Comparison of ENCODE assay signal across 11 cellular contexts in the genomic region with DNA sequence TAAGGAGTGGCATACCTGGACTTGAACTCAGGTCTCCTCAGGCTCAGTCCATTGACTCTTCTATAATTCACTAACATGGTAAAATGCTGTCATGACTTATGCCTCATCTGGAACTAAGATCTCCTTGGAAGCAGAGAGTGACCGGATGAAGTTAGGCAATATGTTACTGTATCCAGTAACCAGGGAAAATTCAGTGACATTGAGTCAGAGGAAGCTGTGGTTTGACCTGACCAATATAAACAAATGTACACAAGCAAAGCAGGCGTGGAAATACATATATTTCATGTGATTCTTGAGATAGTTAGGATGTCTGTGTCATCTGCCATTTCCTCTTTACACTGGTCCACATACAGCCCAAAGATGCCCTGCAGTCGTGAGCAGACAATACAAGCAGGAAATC. TPM values are rescaled to one million over a fixed set of nuclear protein-coding genes. Genes with fewer than 3 reads are reported as not detected.
DNase-seq lines count a peak whose midpoint lies in the region; ATAC-seq, FAIRE-seq and TF ChIP-seq lines count a peak whose summit lies in the region.
"Had no signal": no experiment of that assay in that cellular context is flagged by ENCODE, and none has a peak within 500 bp of the region (broad histone marks: within the 10 kb centered on the region; RNA-seq: fewer than 3 reads in every experiment).

No MANE protein-coding gene starts in this region.

- peaks cover 17 to 26% of the 10 kb centered on the region in 2 experiments for H3K4me1 ChIP-seq in SK-N-SH (ENCODE audit: control insufficient read depth in 1 of 2, insufficient read depth in 2 of 2, low read depth in 1 of 2, low read length in 1 of 2)

- H3K4me3 ChIP-seq in SK-N-SH (ENCODE audit: low read depth in 2 of 2, low read length in 1 of 2) (no peak overlapping the region), fibroblast of villous mesenchyme (ENCODE audit: low read depth, low read length) (peak overlapping the region; percentile 24)

- TF ChIP-seq RAD21 in SK-N-SH (IDR thresholded peaks at IDR 0.05; ENCODE audit: low read length) = no peak

- H3K4me2 ChIP-seq in SK-N-SH = peak overlapping the region; percentile 69

- DNase-seq in H54 (ENCODE audit: insufficient read length, low spot score) = peak; percentile 12
- no peak for DNase-seq in SK-N-SH
- peak; percentile 99 for DNase-seq in fibroblast of villous mesenchyme (ENCODE audit: low read depth)
- DNase-seq in smooth muscle cell of the brain vasculature (ENCODE audit: low read depth, low spot score) = peak; percentile 88
- DNase-seq in islet precursor cell = no peak
- DNase-seq: activated CD8-positive, alpha-beta T cell treated with anti-CD3 and anti-CD28 coated beads for 36 hours; effector memory CD4-positive, alpha-beta T cell; right cardiac atrium had no signal

- H3K79me2 ChIP-seq in SK-N-SH (ENCODE audit: insufficient read depth) = peaks cover 58% of the 10 kb centered on the region

- CTCF ChIA-PET in SK-N-SH (lab: Yijun Ruan, JAX) = no interaction called here

- H3K9ac ChIP-seq in SK-N-SH = peak overlapping the region; percentile 67

- no peaks in the 10 kb centered on the region for H4K20me1 ChIP-seq in SK-N-SH (ENCODE audit: insufficient read depth)

- peak overlapping the region; percentile 63 to 99 for H3K27ac ChIP-seq in SK-N-SH (ENCODE audit: low read depth in 2 of 2, low read length in 1 of 2)

- WGBS in SK-N-SH (ENCODE audit: low lambda C conversion rate) = 9% methylated on average over 3 of the region's 3 CpGs

- FAIRE-seq in H54 (lab: Jason Lieb, UNC) = peak; percentile 97

- no peaks in the 10 kb centered on the region for H3K27me3 ChIP-seq in SK-N-SH (ENCODE audit: insufficient read depth)

- TF ChIP-seq EP300 in SK-N-SH (IDR thresholded peaks at IDR 0.05; ENCODE audit: borderline replicate concordance in 1 of 2, low read depth in 1 of 2, low read length in 1 of 2) = peak; percentile 57 to 97; a peak in 3 of 4 replicates

- no peak overlapping the region for H2AFZ ChIP-seq in SK-N-SH (ENCODE audit: low read depth)

- H3K9me3 ChIP-seq in SK-N-SH = no peaks in the 10 kb centered on the region

- H3K9me2 ChIP-seq in SK-N-SH = no peaks in the 10 kb centered on the region

- TF ChIP-seq POLR2A in H54 (IDR thresholded peaks at IDR 0.05; ENCODE audit: low read depth, low read length) = no peak

- H3K36me3 ChIP-seq in SK-N-SH (replicated peaks in 1 of 2; ENCODE audit: control insufficient read depth in 1 of 2, insufficient read depth in 2 of 2, low read length in 1 of 2) = peaks cover 3 to 5% of the 10 kb centered on the region in 2 experiments

- ATAC-seq in HG02973 (IDR thresholded peaks at IDR 0.05; ENCODE audit: unreplicated experiment) (no peak), GM21576 (IDR thresholded peaks at IDR 0.05; ENCODE audit: unreplicated experiment) (no peak), GM18870 (IDR thresholded peaks at IDR 0.05; ENCODE audit: unreplicated experiment) (no peak)
- ATAC-seq: activated CD8-positive, alpha-beta T cell treated with anti-CD3 and anti-CD28 coated beads for 36 hours had no signal

- POLR2A ChIA-PET in SK-N-SH (lab: Yijun Ruan, JAX) = no interaction called here

- no peak for TF ChIP-seq CTCF in SK-N-SH (IDR thresholded peaks at IDR 0.05)
- TF ChIP-seq CTCF in fibroblast of villous mesenchyme (IDR thresholded peaks at IDR 0.05; ENCODE audit: insufficient read depth, low read depth, low read length) = no peak

- peaks cover 39% of the 10 kb centered on the region for H3F3A ChIP-seq in SK-N-SH (replicated peaks; ENCODE audit: insufficient read depth)

TF ChIP-seq in SK-N-SH, 30 proteins besides CTCF, POLR2A, EP300 and RAD21 (continues in another document):
- TF ChIP-seq EZH2phosphoT487 (IDR thresholded peaks at IDR 0.05; ENCODE audit: borderline replicate concordance, low read depth) (no peak), FOXM1 (IDR thresholded peaks at IDR 0.05; ENCODE audit: low read depth) (peak; percentile 77; the same call in 1 of the 2 replicates), POLR2AphosphoS5 (IDR thresholded peaks at IDR 0.05; ENCODE audit: low read depth, low read length) (peak; percentile 73; the same call in 1 of the 2 replicates), TCF12 (IDR thresholded peaks at IDR 0.05) (peak; percentile 95), FOSL2 (IDR thresholded peaks at IDR 0.05; ENCODE audit: borderline replicate concordance, low read depth) (peak; percentile 92), NRF1 (IDR thresholded peaks at IDR 0.05; ENCODE audit: low read depth, low read length) (no peak), YY1 (IDR thresholded peaks at IDR 0.05; ENCODE audit: low read depth) (peak; percentile 35; the same call in 1 of the 2 replicates), JUND (IDR thresholded peaks at IDR 0.05) (peak; percentile 81), ELF1 (IDR thresholded peaks at IDR 0.05) (no peak), RFX5 (IDR thresholded peaks at IDR 0.05; ENCODE audit: low read length) (no peak), TAF1 (IDR thresholded peaks at IDR 0.05; ENCODE audit: borderline replicate concordance, low read depth, low read length) (no peak), RXRA (IDR thresholded peaks at IDR 0.05; ENCODE audit: borderline replicate concordance, low read depth) (peak; percentile 95), MEF2A (IDR thresholded peaks at IDR 0.05; ENCODE audit: borderline replicate concordance, low read depth) (0 out of 2 replicates have a peak, but pooled peaks have one; percentile 7), TEAD4 (IDR thresholded peaks at IDR 0.05; ENCODE audit: borderline replicate concordance, insufficient read depth) (peak; percentile 94), SMC3 (IDR thresholded peaks at IDR 0.05; ENCODE audit: low read depth, low read length) (no peak), GATA2 (CRISPR knock-in tag; IDR thresholded peaks at IDR 0.05) (no peak), MXI1 (IDR thresholded peaks at IDR 0.05; ENCODE audit: low read depth, low read length) (no peak)
- TF ChIP-seq, protein P1, sequence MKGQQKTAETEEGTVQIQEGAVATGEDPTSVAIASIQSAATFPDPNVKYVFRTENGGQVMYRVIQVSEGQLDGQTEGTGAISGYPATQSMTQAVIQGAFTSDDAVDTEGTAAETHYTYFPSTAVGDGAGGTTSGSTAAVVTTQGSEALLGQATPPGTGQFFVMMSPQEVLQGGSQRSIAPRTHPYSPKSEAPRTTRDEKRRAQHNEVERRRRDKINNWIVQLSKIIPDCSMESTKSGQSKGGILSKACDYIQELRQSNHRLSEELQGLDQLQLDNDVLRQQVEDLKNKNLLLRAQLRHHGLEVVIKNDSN (IDR thresholded peaks at IDR 0.05; ENCODE audit: borderline replicate concordance, low read depth) = no peak
- TF ChIP-seq, protein P2, sequence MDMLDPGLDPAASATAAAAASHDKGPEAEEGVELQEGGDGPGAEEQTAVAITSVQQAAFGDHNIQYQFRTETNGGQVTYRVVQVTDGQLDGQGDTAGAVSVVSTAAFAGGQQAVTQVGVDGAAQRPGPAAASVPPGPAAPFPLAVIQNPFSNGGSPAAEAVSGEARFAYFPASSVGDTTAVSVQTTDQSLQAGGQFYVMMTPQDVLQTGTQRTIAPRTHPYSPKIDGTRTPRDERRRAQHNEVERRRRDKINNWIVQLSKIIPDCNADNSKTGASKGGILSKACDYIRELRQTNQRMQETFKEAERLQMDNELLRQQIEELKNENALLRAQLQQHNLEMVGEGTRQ (IDR thresholded peaks at IDR 0.05; ENCODE audit: borderline replicate concordance, low read depth, low read length) = no peak
- TF ChIP-seq, protein P3, sequence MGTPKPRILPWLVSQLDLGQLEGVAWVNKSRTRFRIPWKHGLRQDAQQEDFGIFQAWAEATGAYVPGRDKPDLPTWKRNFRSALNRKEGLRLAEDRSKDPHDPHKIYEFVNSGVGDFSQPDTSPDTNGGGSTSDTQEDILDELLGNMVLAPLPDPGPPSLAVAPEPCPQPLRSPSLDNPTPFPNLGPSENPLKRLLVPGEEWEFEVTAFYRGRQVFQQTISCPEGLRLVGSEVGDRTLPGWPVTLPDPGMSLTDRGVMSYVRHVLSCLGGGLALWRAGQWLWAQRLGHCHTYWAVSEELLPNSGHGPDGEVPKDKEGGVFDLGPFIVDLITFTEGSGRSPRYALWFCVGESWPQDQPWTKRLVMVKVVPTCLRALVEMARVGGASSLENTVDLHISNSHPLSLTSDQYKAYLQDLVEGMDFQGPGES (IDR thresholded peaks at IDR 0.05; ENCODE audit: low read depth, low read length) = no peak
- TF ChIP-seq, protein P4, sequence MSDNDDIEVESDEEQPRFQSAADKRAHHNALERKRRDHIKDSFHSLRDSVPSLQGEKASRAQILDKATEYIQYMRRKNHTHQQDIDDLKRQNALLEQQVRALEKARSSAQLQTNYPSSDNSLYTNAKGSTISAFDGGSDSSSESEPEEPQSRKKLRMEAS (IDR thresholded peaks at IDR 0.05; ENCODE audit: low read depth) = peak; percentile 72
- TF ChIP-seq, protein P5, sequence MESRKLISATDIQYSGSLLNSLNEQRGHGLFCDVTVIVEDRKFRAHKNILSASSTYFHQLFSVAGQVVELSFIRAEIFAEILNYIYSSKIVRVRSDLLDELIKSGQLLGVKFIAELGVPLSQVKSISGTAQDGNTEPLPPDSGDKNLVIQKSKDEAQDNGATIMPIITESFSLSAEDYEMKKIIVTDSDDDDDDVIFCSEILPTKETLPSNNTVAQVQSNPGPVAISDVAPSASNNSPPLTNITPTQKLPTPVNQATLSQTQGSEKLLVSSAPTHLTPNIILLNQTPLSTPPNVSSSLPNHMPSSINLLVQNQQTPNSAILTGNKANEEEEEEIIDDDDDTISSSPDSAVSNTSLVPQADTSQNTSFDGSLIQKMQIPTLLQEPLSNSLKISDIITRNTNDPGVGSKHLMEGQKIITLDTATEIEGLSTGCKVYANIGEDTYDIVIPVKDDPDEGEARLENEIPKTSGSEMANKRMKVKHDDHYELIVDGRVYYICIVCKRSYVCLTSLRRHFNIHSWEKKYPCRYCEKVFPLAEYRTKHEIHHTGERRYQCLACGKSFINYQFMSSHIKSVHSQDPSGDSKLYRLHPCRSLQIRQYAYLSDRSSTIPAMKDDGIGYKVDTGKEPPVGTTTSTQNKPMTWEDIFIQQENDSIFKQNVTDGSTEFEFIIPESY (IDR thresholded peaks at IDR 0.05; ENCODE audit: borderline replicate concordance, low read depth) = peak; percentile 67; the same call in 1 of the 2 replicates

RNA-seq across cellular contexts. Expression of a gene that starts 30.3 kb away (rescaled TPM):
- polyA plus RNA-seq in SK-N-SH (2012; rRNA removed) = 15.5 and 22.1 TPM in 2 replicates
- polyA plus RNA-seq in SK-N-SH (2012; cell fraction: cytosol; rRNA removed) = 12.4 and 15.1 TPM in 2 replicates
- 35.3 and 68.0 TPM in 2 replicates for polyA plus RNA-seq in SK-N-SH (2012; cell fraction: nucleus; rRNA removed)
- total RNA-seq in fibroblast of villous mesenchyme = 98.9 and 180 TPM in 2 replicates
- total RNA-seq: activated CD8-positive, alpha-beta T cell treated with anti-CD3 and anti-CD28 coated beads for 36 hours had no signal

Comparison
In these comparisons a context has a peak if more than half of its experiments do, and no peak if none do; other contexts are left out.
1. DNase-seq: peak in H54 (single experiment), fibroblast of villous mesenchyme (single experiment) and smooth muscle cell of the brain vasculature (single experiment); none in SK-N-SH (single experiment) and islet precursor cell (single experiment).